In the genomic region with DNA sequence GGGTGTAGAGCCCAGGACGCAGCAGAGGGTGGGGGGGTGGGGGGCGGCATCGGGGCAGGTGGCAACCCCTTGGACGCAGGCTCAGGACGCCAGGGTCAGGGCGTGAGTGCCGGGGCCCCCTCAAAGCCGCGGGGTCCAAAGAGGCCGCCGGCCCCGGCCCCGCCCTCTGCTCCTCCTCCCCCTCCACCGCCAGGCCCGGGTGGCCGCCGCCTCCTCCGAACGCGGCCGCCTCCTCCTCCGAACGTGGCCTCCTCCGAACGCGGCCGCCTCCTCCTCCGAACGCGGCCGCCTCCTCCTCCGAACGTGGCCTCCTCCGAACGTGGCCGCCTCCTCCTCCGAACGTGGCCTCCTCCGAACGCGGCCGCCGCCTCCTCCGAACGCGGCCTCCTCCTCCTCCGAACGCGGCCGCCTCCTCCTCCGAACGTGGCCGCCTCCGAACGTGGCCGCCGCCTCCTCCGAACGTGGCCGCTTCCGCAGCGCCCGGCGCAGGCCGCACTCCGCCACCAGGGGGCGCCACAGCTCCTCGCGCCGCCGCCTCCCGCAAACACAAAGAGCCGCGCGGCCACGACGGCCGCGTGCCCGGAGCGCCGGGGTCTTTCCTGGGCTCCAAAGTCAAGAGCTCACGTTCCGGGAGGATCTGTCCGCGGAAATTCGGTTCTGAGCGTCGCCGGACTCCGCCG, we compare ENCODE assay signal across 1 cellular context.
TF ChIP-seq lines count a peak whose summit lies in the region.

No MANE protein-coding gene starts in this region.

TF ChIP-seq in HepG2, 621 proteins besides CTCF, POLR2A, EP300 and RAD21 (continued from another document and continues in another):
- TF ChIP-seq, protein P1, sequence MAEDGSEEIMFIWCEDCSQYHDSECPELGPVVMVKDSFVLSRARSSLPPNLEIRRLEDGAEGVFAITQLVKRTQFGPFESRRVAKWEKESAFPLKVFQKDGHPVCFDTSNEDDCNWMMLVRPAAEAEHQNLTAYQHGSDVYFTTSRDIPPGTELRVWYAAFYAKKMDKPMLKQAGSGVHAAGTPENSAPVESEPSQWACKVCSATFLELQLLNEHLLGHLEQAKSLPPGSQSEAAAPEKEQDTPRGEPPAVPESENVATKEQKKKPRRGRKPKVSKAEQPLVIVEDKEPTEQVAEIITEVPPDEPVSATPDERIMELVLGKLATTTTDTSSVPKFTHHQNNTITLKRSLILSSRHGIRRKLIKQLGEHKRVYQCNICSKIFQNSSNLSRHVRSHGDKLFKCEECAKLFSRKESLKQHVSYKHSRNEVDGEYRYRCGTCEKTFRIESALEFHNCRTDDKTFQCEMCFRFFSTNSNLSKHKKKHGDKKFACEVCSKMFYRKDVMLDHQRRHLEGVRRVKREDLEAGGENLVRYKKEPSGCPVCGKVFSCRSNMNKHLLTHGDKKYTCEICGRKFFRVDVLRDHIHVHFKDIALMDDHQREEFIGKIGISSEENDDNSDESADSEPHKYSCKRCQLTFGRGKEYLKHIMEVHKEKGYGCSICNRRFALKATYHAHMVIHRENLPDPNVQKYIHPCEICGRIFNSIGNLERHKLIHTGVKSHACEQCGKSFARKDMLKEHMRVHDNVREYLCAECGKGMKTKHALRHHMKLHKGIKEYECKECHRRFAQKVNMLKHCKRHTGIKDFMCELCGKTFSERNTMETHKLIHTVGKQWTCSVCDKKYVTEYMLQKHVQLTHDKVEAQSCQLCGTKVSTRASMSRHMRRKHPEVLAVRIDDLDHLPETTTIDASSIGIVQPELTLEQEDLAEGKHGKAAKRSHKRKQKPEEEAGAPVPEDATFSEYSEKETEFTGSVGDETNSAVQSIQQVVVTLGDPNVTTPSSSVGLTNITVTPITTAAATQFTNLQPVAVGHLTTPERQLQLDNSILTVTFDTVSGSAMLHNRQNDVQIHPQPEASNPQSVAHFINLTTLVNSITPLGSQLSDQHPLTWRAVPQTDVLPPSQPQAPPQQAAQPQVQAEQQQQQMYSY (CRISPR knock-in tag; IDR thresholded peaks at IDR 0.05): no peak
- no peak for TF ChIP-seq ZNF317 (CRISPR knock-in tag; IDR thresholded peaks at IDR 0.05)
- TF ChIP-seq, protein P2, sequence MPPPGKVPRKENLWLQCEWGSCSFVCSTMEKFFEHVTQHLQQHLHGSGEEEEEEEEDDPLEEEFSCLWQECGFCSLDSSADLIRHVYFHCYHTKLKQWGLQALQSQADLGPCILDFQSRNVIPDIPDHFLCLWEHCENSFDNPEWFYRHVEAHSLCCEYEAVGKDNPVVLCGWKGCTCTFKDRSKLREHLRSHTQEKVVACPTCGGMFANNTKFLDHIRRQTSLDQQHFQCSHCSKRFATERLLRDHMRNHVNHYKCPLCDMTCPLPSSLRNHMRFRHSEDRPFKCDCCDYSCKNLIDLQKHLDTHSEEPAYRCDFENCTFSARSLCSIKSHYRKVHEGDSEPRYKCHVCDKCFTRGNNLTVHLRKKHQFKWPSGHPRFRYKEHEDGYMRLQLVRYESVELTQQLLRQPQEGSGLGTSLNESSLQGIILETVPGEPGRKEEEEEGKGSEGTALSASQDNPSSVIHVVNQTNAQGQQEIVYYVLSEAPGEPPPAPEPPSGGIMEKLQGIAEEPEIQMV (CRISPR knock-in tag; IDR thresholded peaks at IDR 0.05; ENCODE audit: low read depth): no peak
- no peak for TF ChIP-seq POLR2AphosphoS5 (IDR thresholded peaks at IDR 0.05; ENCODE audit: low read depth, low read length)
- no peak for TF ChIP-seq MBNL3 (CRISPR knock-in tag; conservative IDR thresholded peaks at IDR 0.05)
- TF ChIP-seq SIN3A (IDR thresholded peaks at IDR 0.05; ENCODE audit: borderline replicate concordance, low read depth, low read length): no peak
- TF ChIP-seq ATM (IDR thresholded peaks at IDR 0.05; ENCODE audit: borderline replicate concordance): no peak
- TF ChIP-seq KLF6 (CRISPR knock-in tag; IDR thresholded peaks at IDR 0.05): 0 out of 2 replicates have a peak, but pooled peaks have one; percentile 24
- peak; percentile 52; the same call in 1 of the 2 replicates for TF ChIP-seq TARDBP (CRISPR knock-in tag; IDR thresholded peaks at IDR 0.05)
- no peak for TF ChIP-seq KDM4B (CRISPR knock-in tag; IDR thresholded peaks at IDR 0.05)
- TF ChIP-seq ZNF3 (CRISPR knock-in tag; IDR thresholded peaks at IDR 0.05): no peak
- peak; percentile 61; the same call in 1 of the 2 replicates for TF ChIP-seq ATF7-NPFF (CRISPR knock-in tag; IDR thresholded peaks at IDR 0.05; ENCODE audit: low read depth)
- TF ChIP-seq NFKB2 (CRISPR knock-in tag; IDR thresholded peaks at IDR 0.05; ENCODE audit: borderline replicate concordance): peak; percentile 71; the same call in 1 of the 2 replicates
- 0 out of 2 replicates have a peak, but pooled peaks have one; percentile 41 for TF ChIP-seq ZNF546 (CRISPR knock-in tag; conservative IDR thresholded peaks at IDR 0.05)
- peak; percentile 69; the same call in 1 of the 2 replicates for TF ChIP-seq SPEN (CRISPR knock-in tag; IDR thresholded peaks at IDR 0.05; ENCODE audit: low read depth)
- TF ChIP-seq NFKBIZ (CRISPR knock-in tag; IDR thresholded peaks at IDR 0.05): no peak
- TF ChIP-seq, protein P3, sequence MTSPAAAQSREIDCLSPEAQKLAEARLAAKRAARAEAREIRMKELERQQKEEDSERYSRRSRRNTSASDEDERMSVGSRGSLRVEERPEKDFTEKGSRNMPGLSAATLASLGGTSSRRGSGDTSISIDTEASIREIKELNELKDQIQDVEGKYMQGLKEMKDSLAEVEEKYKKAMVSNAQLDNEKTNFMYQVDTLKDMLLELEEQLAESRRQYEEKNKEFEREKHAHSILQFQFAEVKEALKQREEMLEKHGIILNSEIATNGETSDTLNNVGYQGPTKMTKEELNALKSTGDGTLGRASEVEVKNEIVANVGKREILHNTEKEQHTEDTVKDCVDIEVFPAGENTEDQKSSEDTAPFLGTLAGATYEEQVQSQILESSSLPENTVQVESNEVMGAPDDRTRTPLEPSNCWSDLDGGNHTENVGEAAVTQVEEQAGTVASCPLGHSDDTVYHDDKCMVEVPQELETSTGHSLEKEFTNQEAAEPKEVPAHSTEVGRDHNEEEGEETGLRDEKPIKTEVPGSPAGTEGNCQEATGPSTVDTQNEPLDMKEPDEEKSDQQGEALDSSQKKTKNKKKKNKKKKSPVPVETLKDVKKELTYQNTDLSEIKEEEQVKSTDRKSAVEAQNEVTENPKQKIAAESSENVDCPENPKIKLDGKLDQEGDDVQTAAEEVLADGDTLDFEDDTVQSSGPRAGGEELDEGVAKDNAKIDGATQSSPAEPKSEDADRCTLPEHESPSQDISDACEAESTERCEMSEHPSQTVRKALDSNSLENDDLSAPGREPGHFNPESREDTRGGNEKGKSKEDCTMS (CRISPR knock-in tag; conservative IDR thresholded peaks at IDR 0.05): no peak
- TF ChIP-seq SNAPC2 (CRISPR knock-in tag; IDR thresholded peaks at IDR 0.05): no peak
- no peak for TF ChIP-seq SIX1 (CRISPR knock-in tag; IDR thresholded peaks at IDR 0.05; ENCODE audit: borderline replicate concordance)
- TF ChIP-seq ZNF274 (CRISPR knock-in tag; IDR thresholded peaks at IDR 0.05): peak; percentile 67; the same call in 1 of the 2 replicates
- no peak for TF ChIP-seq MAFK (conservative IDR thresholded peaks at IDR 0.05 in 1 of 2, IDR thresholded peaks at IDR 0.05 in 1 of 2; ENCODE audit: low read length in 2 of 2)
- TF ChIP-seq, protein P4, sequence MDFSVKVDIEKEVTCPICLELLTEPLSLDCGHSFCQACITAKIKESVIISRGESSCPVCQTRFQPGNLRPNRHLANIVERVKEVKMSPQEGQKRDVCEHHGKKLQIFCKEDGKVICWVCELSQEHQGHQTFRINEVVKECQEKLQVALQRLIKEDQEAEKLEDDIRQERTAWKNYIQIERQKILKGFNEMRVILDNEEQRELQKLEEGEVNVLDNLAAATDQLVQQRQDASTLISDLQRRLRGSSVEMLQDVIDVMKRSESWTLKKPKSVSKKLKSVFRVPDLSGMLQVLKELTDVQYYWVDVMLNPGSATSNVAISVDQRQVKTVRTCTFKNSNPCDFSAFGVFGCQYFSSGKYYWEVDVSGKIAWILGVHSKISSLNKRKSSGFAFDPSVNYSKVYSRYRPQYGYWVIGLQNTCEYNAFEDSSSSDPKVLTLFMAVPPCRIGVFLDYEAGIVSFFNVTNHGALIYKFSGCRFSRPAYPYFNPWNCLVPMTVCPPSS (IDR thresholded peaks at IDR 0.05): no peak
- TF ChIP-seq, protein P5, sequence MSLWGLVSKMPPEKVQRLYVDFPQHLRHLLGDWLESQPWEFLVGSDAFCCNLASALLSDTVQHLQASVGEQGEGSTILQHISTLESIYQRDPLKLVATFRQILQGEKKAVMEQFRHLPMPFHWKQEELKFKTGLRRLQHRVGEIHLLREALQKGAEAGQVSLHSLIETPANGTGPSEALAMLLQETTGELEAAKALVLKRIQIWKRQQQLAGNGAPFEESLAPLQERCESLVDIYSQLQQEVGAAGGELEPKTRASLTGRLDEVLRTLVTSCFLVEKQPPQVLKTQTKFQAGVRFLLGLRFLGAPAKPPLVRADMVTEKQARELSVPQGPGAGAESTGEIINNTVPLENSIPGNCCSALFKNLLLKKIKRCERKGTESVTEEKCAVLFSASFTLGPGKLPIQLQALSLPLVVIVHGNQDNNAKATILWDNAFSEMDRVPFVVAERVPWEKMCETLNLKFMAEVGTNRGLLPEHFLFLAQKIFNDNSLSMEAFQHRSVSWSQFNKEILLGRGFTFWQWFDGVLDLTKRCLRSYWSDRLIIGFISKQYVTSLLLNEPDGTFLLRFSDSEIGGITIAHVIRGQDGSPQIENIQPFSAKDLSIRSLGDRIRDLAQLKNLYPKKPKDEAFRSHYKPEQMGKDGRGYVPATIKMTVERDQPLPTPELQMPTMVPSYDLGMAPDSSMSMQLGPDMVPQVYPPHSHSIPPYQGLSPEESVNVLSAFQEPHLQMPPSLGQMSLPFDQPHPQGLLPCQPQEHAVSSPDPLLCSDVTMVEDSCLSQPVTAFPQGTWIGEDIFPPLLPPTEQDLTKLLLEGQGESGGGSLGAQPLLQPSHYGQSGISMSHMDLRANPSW (CRISPR knock-in tag; IDR thresholded peaks at IDR 0.05; ENCODE audit: borderline replicate concordance): no peak
- TF ChIP-seq MLLT10 (CRISPR knock-in tag; IDR thresholded peaks at IDR 0.05): no peak
- peak; percentile 51 for TF ChIP-seq XRCC5 (optimal IDR thresholded peaks at IDR 0.05; ENCODE audit: low read length)
- TF ChIP-seq, protein P6, sequence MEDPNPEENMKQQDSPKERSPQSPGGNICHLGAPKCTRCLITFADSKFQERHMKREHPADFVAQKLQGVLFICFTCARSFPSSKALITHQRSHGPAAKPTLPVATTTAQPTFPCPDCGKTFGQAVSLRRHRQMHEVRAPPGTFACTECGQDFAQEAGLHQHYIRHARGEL (CRISPR knock-in tag; IDR thresholded peaks at IDR 0.05): no peak
- no peak for TF ChIP-seq MAZ (IDR thresholded peaks at IDR 0.05; ENCODE audit: borderline replicate concordance, low read depth, low read length)
- peak; percentile 51; the same call in 1 of the 2 replicates for TF ChIP-seq MAZ (CRISPR knock-in tag; IDR thresholded peaks at IDR 0.05; ENCODE audit: low read depth)
- no peak for TF ChIP-seq PAF1 (CRISPR knock-in tag; IDR thresholded peaks at IDR 0.05)
- no peak for TF ChIP-seq RBM39 (IDR thresholded peaks at IDR 0.05; ENCODE audit: low read depth, low read length, poor library complexity, severe bottlenecking)
- no peak for TF ChIP-seq ZNF713 (CRISPR knock-in tag; IDR thresholded peaks at IDR 0.05)
- peak; percentile 42; the same call in 1 of the 2 replicates for TF ChIP-seq YEATS4 (CRISPR knock-in tag; IDR thresholded peaks at IDR 0.05; ENCODE audit: borderline replicate concordance)
- TF ChIP-seq ZFP41 (CRISPR knock-in tag; IDR thresholded peaks at IDR 0.05; ENCODE audit: borderline replicate concordance): no peak
- TF ChIP-seq ZNF432 (CRISPR knock-in tag; IDR thresholded peaks at IDR 0.05; ENCODE audit: borderline replicate concordance): no peak
- no peak for TF ChIP-seq CC2D1A (CRISPR knock-in tag; IDR thresholded peaks at IDR 0.05)
- TF ChIP-seq ZSCAN20 (CRISPR knock-in tag; IDR thresholded peaks at IDR 0.05; ENCODE audit: borderline replicate concordance): no peak
- TF ChIP-seq ZNF776 (CRISPR knock-in tag; IDR thresholded peaks at IDR 0.05): no peak; the same call in 1 of the 2 replicates
- peak; percentile 87; the same call in 1 of the 2 replicates for TF ChIP-seq ZNF451 (CRISPR knock-in tag; IDR thresholded peaks at IDR 0.05)
- peak; percentile 78 for TF ChIP-seq KDM2A (CRISPR knock-in tag; IDR thresholded peaks at IDR 0.05; ENCODE audit: borderline replicate concordance, low read depth)
- no peak for TF ChIP-seq HNRNPH1 (optimal IDR thresholded peaks at IDR 0.05; ENCODE audit: low read depth, low read length)
- peak; percentile 89; the same call in 1 of the 2 replicates for TF ChIP-seq ZNF563 (CRISPR knock-in tag; IDR thresholded peaks at IDR 0.05)
- peak; percentile 76; the same call in 1 of the 2 replicates for TF ChIP-seq ZNF547 (CRISPR knock-in tag; IDR thresholded peaks at IDR 0.05)
- TF ChIP-seq, protein P7, sequence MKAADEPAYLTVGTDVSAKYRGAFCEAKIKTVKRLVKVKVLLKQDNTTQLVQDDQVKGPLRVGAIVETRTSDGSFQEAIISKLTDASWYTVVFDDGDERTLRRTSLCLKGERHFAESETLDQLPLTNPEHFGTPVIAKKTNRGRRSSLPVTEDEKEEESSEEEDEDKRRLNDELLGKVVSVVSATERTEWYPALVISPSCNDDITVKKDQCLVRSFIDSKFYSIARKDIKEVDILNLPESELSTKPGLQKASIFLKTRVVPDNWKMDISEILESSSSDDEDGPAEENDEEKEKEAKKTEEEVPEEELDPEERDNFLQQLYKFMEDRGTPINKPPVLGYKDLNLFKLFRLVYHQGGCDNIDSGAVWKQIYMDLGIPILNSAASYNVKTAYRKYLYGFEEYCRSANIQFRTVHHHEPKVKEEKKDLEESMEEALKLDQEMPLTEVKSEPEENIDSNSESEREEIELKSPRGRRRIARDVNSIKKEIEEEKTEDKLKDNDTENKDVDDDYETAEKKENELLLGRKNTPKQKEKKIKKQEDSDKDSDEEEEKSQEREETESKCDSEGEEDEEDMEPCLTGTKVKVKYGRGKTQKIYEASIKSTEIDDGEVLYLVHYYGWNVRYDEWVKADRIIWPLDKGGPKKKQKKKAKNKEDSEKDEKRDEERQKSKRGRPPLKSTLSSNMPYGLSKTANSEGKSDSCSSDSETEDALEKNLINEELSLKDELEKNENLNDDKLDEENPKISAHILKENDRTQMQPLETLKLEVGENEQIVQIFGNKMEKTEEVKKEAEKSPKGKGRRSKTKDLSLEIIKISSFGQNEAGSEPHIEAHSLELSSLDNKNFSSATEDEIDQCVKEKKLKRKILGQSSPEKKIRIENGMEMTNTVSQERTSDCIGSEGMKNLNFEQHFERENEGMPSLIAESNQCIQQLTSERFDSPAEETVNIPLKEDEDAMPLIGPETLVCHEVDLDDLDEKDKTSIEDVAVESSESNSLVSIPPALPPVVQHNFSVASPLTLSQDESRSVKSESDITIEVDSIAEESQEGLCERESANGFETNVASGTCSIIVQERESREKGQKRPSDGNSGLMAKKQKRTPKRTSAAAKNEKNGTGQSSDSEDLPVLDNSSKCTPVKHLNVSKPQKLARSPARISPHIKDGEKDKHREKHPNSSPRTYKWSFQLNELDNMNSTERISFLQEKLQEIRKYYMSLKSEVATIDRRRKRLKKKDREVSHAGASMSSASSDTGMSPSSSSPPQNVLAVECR (CRISPR knock-in tag; IDR thresholded peaks at IDR 0.05; ENCODE audit: borderline replicate concordance): peak; percentile 72; the same call in 1 of the 2 replicates
